1 cellular context compared by ENCODE assay signal in the genomic region with DNA sequence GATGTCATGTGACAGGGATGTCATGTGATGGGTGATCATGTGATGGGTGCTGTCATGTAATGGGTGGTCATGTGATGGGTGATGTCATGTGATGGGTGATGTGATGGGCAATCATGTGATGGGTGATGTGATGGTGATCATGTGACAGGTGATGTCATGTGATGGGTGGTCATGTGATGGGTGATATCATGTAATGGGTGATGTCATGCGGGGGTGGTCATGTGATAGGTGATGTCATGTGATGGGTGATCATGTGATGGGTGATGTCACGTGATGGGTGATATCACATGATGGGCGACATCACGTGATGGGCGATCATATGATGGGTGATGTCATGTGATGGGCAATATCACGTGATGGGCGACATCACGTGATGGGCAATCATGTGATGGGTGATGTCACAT.
TF ChIP-seq lines count a peak whose summit lies in the region.

No MANE protein-coding gene starts in this region.

TF ChIP-seq in endothelial cell of umbilical vein, 7 proteins besides CTCF, POLR2A, EP300 and RAD21 (continued from another document):
- TF ChIP-seq EZH2 (IDR thresholded peaks at IDR 0.05; ENCODE audit: borderline replicate concordance, low read depth, low read length, severe bottlenecking) (no peak), JUN (IDR thresholded peaks at IDR 0.05; ENCODE audit: borderline replicate concordance, insufficient read depth, insufficient read length, low read depth) (peak; percentile 13)
- TF ChIP-seq, protein P1, sequence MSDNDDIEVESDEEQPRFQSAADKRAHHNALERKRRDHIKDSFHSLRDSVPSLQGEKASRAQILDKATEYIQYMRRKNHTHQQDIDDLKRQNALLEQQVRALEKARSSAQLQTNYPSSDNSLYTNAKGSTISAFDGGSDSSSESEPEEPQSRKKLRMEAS (IDR thresholded peaks at IDR 0.05; ENCODE audit: insufficient read depth, insufficient read length), result no peak
